14 cellular contexts compared by ENCODE assay signal in genomic region chr21:32143222-32143939, GRCh38.
DNase-seq lines count a peak whose midpoint lies in the region; ATAC-seq and TF ChIP-seq lines count a peak whose summit lies in the region.
"Had no signal": no experiment of that assay in that cellular context is flagged by ENCODE, and none has a peak within 500 bp of the region (broad histone marks: within the 10 kb centered on the region; RNA-seq: fewer than 3 reads in every experiment).

No MANE protein-coding gene starts in this region.

- peak overlapping the region; percentile 71 for H3K27ac Mint-ChIP-seq in osteocyte (ENCODE audit: unreplicated experiment)
- no peak overlapping the region for H3K27ac Mint-ChIP-seq in activated CD4-positive, alpha-beta T cell treated with anti-CD3 and anti-CD28 coated beads, Interleukin-2, amount 10 ng/mL, durations not matched to agents 7 days and 5 days
- H3K27ac Mint-ChIP-seq: activated T-cell treated with anti-CD3 and anti-CD28 coated beads, Interleukin-2, amount 50 U/mL, for 24 hours had no signal

- H3K27ac ChIP-seq in WERI-Rb-1: no peak overlapping the region

- CTCF ChIA-PET in activated CD4-positive, alpha-beta T cell treated with anti-CD3 and anti-CD28 coated beads, Interleukin-2, amount 10 ng/mL, durations not matched to agents 7 days and 5 days (lab: Charles Lee): no interaction called here

- TF ChIP-seq CTCF in WERI-Rb-1 (IDR thresholded peaks at IDR 0.05; ENCODE audit: low read depth, low read length) (peak; percentile 27; the same call in 1 of the 2 replicates), foreskin fibroblast (IDR thresholded peaks at IDR 0.05; ENCODE audit: low read depth, low read length) (peak; percentile 34), osteocyte (IDR thresholded peaks at IDR 0.05) (peak; percentile 32)

- no peaks in the 10 kb centered on the region for H3K9me3 ChIP-seq in WERI-Rb-1 (ENCODE audit: severe bottlenecking)

- H3K27me3 Mint-ChIP-seq in osteocyte (ENCODE audit: unreplicated experiment): peaks cover 2% of the 10 kb centered on the region
- peaks cover 8% of the 10 kb centered on the region for H3K27me3 Mint-ChIP-seq in activated CD4-positive, alpha-beta T cell treated with anti-CD3 and anti-CD28 coated beads, Interleukin-2, amount 10 ng/mL, durations not matched to agents 7 days and 5 days

- peaks cover 3% of the 10 kb centered on the region for H3K9me3 Mint-ChIP-seq in osteocyte (ENCODE audit: unreplicated experiment)
- H3K9me3 Mint-ChIP-seq in activated CD4-positive, alpha-beta T cell treated with anti-CD3 and anti-CD28 coated beads, Interleukin-2, amount 10 ng/mL, durations not matched to agents 7 days and 5 days: no peaks in the 10 kb centered on the region
- H3K9me3 Mint-ChIP-seq: activated T-cell treated with anti-CD3 and anti-CD28 coated beads, Interleukin-2, amount 50 U/mL, for 24 hours had no signal

- no peaks in the 10 kb centered on the region for H3K36me3 ChIP-seq in WERI-Rb-1

- H3K4me3 ChIP-seq in WERI-Rb-1 (ENCODE audit: low read depth, low read length) (no peak overlapping the region), foreskin fibroblast (ENCODE audit: low read depth in 1 of 2, low read length in 2 of 2) (peak overlapping the region in 1 of 2 donors; percentile 5)

- no peaks in the 10 kb centered on the region for H3K36me3 Mint-ChIP-seq in osteocyte (ENCODE audit: unreplicated experiment)
- no peaks in the 10 kb centered on the region for H3K36me3 Mint-ChIP-seq in activated CD4-positive, alpha-beta T cell treated with anti-CD3 and anti-CD28 coated beads, Interleukin-2, amount 10 ng/mL, durations not matched to agents 7 days and 5 days (ENCODE audit: low read depth)

- H3K27me3 ChIP-seq in WERI-Rb-1 (ENCODE audit: insufficient read depth, low read depth, severe bottlenecking): no peaks in the 10 kb centered on the region

- ATAC-seq in GM18519 (IDR thresholded peaks at IDR 0.05; ENCODE audit: low FRiP score, unreplicated experiment): no peak

- POLR2A ChIA-PET in activated CD4-positive, alpha-beta T cell treated with anti-CD3 and anti-CD28 coated beads, Interleukin-2, amount 10 ng/mL, durations not matched to agents 7 days and 5 days (lab: Charles Lee): no interaction called here

- no peak overlapping the region for H3K4me3 Mint-ChIP-seq in osteocyte (ENCODE audit: unreplicated experiment)
- H3K4me3 Mint-ChIP-seq in activated CD4-positive, alpha-beta T cell treated with anti-CD3 and anti-CD28 coated beads, Interleukin-2, amount 10 ng/mL, durations not matched to agents 7 days and 5 days: no peak overlapping the region
- H3K4me3 Mint-ChIP-seq: activated T-cell treated with anti-CD3 and anti-CD28 coated beads, Interleukin-2, amount 50 U/mL, for 24 hours had no signal

- peaks cover 19% of the 10 kb centered on the region for H3K4me1 Mint-ChIP-seq in osteocyte (ENCODE audit: unreplicated experiment)
- no peaks in the 10 kb centered on the region for H3K4me1 Mint-ChIP-seq in activated CD4-positive, alpha-beta T cell treated with anti-CD3 and anti-CD28 coated beads, Interleukin-2, amount 10 ng/mL, durations not matched to agents 7 days and 5 days

- peak; percentile 64 for DNase-seq in EH (ENCODE audit: low read depth)
- no peak for DNase-seq in WERI-Rb-1
- peak; percentile 10 to 68 for DNase-seq in foreskin fibroblast
- no peak for DNase-seq in osteocyte (ENCODE audit: extremely low spot score, unreplicated experiment)
- DNase-seq in HUDEP-2 (lab: John Stamatoyannopoulos, UW; ENCODE audit: unreplicated experiment in 76 of 76): no peak
- no peak for DNase-seq in activated CD4-positive, alpha-beta T cell treated with anti-CD3 and anti-CD28 coated beads, Interleukin-2, amount 10 ng/mL, durations not matched to agents 7 days and 5 days
- DNase-seq in NCI-H2081 (lab: John Stamatoyannopoulos, UW): no peak
- DNase-seq: activated CD4-positive, CD25-positive, alpha-beta regulatory T cell; activated T-cell treated with anti-CD3 and anti-CD28 coated beads, Interleukin-2, amount 50 U/mL, for 24 hours; AML-193; amygdala; Karpas-422; nucleus accumbens had no signal

Comparison
In these comparisons a context has a peak if more than half of its experiments do, and no peak if none do; other contexts are left out.
1. DNase-seq: peak in EH (single experiment) and foreskin fibroblast (2 of 2); none in WERI-Rb-1 (single experiment), osteocyte (single experiment), HUDEP-2 (0 of 76), activated CD4-positive, alpha-beta T cell treated with anti-CD3 and anti-CD28 coated beads, Interleukin-2, amount 10 ng/mL, durations not matched to agents 7 days and 5 days (single experiment) and NCI-H2081 (0 of 2).
2. Peak in every context shown above with its lines, with median percentiles within 50 percentile points of each other: CTCF ChIP-seq.